8 cellular contexts compared by ENCODE assay signal in the genomic region with DNA sequence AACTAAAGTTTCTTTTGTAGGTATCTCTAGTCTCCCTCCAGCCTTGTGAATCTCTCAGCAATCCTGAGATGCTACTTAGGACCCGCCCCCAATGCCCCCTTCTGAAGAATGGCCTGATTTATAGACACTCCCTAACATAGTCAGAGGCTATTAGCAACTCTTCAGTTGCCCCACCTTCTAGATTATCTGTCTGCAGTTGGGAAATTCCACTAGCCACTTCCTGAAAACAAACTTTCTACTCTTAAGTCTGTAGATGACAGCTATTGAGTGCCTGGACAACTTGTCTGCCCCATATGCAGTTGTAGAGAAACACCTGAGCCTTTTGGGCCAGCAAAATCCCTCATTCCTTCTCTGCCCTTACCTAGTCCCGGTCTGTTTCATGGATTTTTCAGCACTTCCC.
A peak's percentile ranks its signal among the peaks of the same experiment; 100 is the strongest.
DNase-seq lines count a peak whose midpoint lies in the region; ATAC-seq, FAIRE-seq and TF ChIP-seq lines count a peak whose summit lies in the region.

No MANE protein-coding gene starts in this region.

- H3K9me3 Mint-ChIP-seq in central memory CD8-positive, alpha-beta T cell: no peaks in the 10 kb centered on the region

- H3K23ac ChIP-seq in IMR-90 (ENCODE audit: low read depth, low read length): no peak overlapping the region

- 83% methylated on average over 1 of the region's 2 CpGs; no CpG with 5 or more reads in 1 of the 2 experiments for WGBS in IMR-90 (ENCODE audit: extremely low coverage in 2 of 2, insufficient read length in 1 of 2), 2 experiments

- H4K91ac ChIP-seq in IMR-90 (ENCODE audit: insufficient read depth, low read depth, low read length): no peak overlapping the region

- H3K4me1 ChIP-seq in IMR-90 (ENCODE audit: control insufficient read depth, insufficient read depth, low read length): peaks cover 15% of the 10 kb centered on the region; the same call in 1 of the 2 replicates

- in situ Hi-C loops in IMR-90 (cut with MboI; ENCODE audit: low sequenced_read_pairs): no loop called here

- no peak overlapping the region for H3K27ac Mint-ChIP-seq in central memory CD8-positive, alpha-beta T cell (ENCODE audit: low read depth)

- no peak overlapping the region for H2AK9ac ChIP-seq in IMR-90 (replicated peaks; ENCODE audit: low read depth, low read length, poor library complexity)

- H3K14ac ChIP-seq in IMR-90 (replicated peaks; ENCODE audit: low read depth, low read length): 0 out of 2 replicates have a peak overlapping the region, but pooled peaks have one; percentile 39

- peak; percentile 40 for DNase-seq in GM06990 (ENCODE audit: extremely low read depth, insufficient read length)
- DNase-seq in IMR-90: peak; percentile 57
- DNase-seq in central memory CD8-positive, alpha-beta T cell (ENCODE audit: low spot score in 2 of 2): no peak
- no peak for DNase-seq in NCI-H2081 (lab: John Stamatoyannopoulos, UW)
- no peak for DNase-seq in stimulated activated CD4-positive, alpha-beta T cell treated with anti-CD3 and anti-CD28 coated beads, Interleukin-4, amount 100 ng/mL, for 4 hours
- no peak for DNase-seq in frontal cortex (ENCODE audit: low spot score in 2 of 2)
- DNase-seq in NCI-H2227 (lab: John Stamatoyannopoulos, UW; ENCODE audit: unreplicated experiment): no peak

- TF ChIP-seq CTCF in GM06990 (IDR thresholded peaks at IDR 0.05; ENCODE audit: insufficient read depth, low read length, poor library complexity, severe bottlenecking): no peak
- TF ChIP-seq CTCF in IMR-90 (conservative IDR thresholded peaks at IDR 0.05; ENCODE audit: low read depth, low read length): no peak

- peak; percentile 74 for ATAC-seq in GM21528 (IDR thresholded peaks at IDR 0.05; ENCODE audit: low FRiP score, unreplicated experiment)
- no peak for ATAC-seq in IMR-90 (ENCODE audit: low read depth)
- ATAC-seq in central memory CD8-positive, alpha-beta T cell (replicated peaks; ENCODE audit: extremely low read depth, poor library complexity, severe bottlenecking): peak; percentile 55

- TF ChIP-seq POLR2A in IMR-90 (IDR thresholded peaks at IDR 0.05; ENCODE audit: low read depth, low read length): no peak

- dilution Hi-C loops in IMR-90 (cut with HindIII; ENCODE audit: low sequenced_read_pairs, unreplicated experiment): no loop called here

- H3K36me3 ChIP-seq in GM06990 (ENCODE audit: control insufficient read depth, insufficient read depth, low read length) (no peaks in the 10 kb centered on the region), IMR-90 (ENCODE audit: control insufficient read depth, insufficient read depth, low read length) (no peaks in the 10 kb centered on the region)

- H3K27me3 Mint-ChIP-seq in central memory CD8-positive, alpha-beta T cell: no peaks in the 10 kb centered on the region

- no peak overlapping the region for H3K56ac ChIP-seq in IMR-90 (ENCODE audit: extremely low read depth, insufficient read depth, low read length)

- H3K27me3 ChIP-seq in GM06990 (replicated peaks; ENCODE audit: control insufficient read depth, insufficient read depth, low read length): no peaks in the 10 kb centered on the region
- no peaks in the 10 kb centered on the region for H3K27me3 ChIP-seq in IMR-90 (ENCODE audit: control insufficient read depth, insufficient read depth, low read length)

- no peak for TF ChIP-seq RAD21 in IMR-90 (IDR thresholded peaks at IDR 0.05; ENCODE audit: low read length)

- peaks cover 23% of the 10 kb centered on the region for H3K4me1 Mint-ChIP-seq in central memory CD8-positive, alpha-beta T cell

- peak overlapping the region; percentile 27; the same call in 1 of the 2 replicates for H3K18ac ChIP-seq in IMR-90 (ENCODE audit: low read depth, low read length)

- no peak overlapping the region for H3K4me2 ChIP-seq in IMR-90 (ENCODE audit: low read depth, low read length)

- peak overlapping the region; percentile 31 for H2BK5ac ChIP-seq in IMR-90 (ENCODE audit: low read depth, low read length, poor library complexity, severe bottlenecking)

- CTCF ChIA-PET in IMR-90 (lab: Yijun Ruan, JAX): interaction anchor here (1.1 kb wide), 1 partner anchor 10 kb away, joined by 3 read pairs; no protein-coding TSS in a partner anchor

- FAIRE-seq in frontal cortex (lab: Jason Lieb, UNC): no peak

- peak overlapping the region; percentile 57; the same call in 2 of the 3 replicates for H2BK15ac ChIP-seq in IMR-90 (ENCODE audit: low read depth, low read length)

- no peaks in the 10 kb centered on the region for H3K79me1 ChIP-seq in IMR-90 (ENCODE audit: low read depth in 1 of 2, low read length in 2 of 2)

- no peak overlapping the region for H2AFZ ChIP-seq in IMR-90 (replicated peaks; ENCODE audit: low read length, poor library complexity)

- no peaks in the 10 kb centered on the region for H4K20me1 ChIP-seq in IMR-90 (ENCODE audit: insufficient read depth, low read length)

- POLR2A ChIA-PET in IMR-90 (lab: Charles Lee; ENCODE audit: unreplicated experiment): no interaction called here

- no peaks in the 10 kb centered on the region; the same call in 1 of the 2 replicates for H3K9me3 ChIP-seq in IMR-90 (ENCODE audit: control insufficient read depth, insufficient read depth, low read length)

- intact Hi-C loops in IMR-90 (cut with micrococcal nuclease): no loop called here

- BruUV-seq in IMR-90 (replicated peaks; lab: Mats Ljungman, UMichigan): no TSS peak

- H2AK5ac ChIP-seq in IMR-90 (ENCODE audit: low read depth, low read length): 0 out of 2 replicates have a peak overlapping the region, but pooled peaks have one; percentile 42

- H3K4ac ChIP-seq in IMR-90 (ENCODE audit: low read depth, low read length): peak overlapping the region; percentile 34

- H3K9ac ChIP-seq in IMR-90 (ENCODE audit: low read depth, low read length): no peak overlapping the region

- peak overlapping the region; percentile 18; the same call in 1 of the 2 replicates for H2BK20ac ChIP-seq in IMR-90 (ENCODE audit: low read depth, low read length)

- peaks cover 2% of the 10 kb centered on the region for H3K36me3 Mint-ChIP-seq in central memory CD8-positive, alpha-beta T cell (ENCODE audit: insufficient read depth)

- no peak overlapping the region for H3K27ac ChIP-seq in IMR-90 (ENCODE audit: insufficient read depth, low read length)

- H4K8ac ChIP-seq in IMR-90 (ENCODE audit: low read depth in 2 of 2, low read length in 2 of 2): peak overlapping the region in 1 of 2 experiments; percentile 18; a peak in 1 of 4 replicates

- no peak overlapping the region; the same call in 1 of the 2 replicates for H4K5ac ChIP-seq in IMR-90 (ENCODE audit: low read depth, low read length)

- peak overlapping the region; percentile 59; the same call in 1 of the 2 replicates for H2BK120ac ChIP-seq in IMR-90 (ENCODE audit: low read depth, low read length)

- H3K4me3 ChIP-seq in GM06990 (replicated peaks; ENCODE audit: low read depth, low read length): no peak overlapping the region
- no peak overlapping the region for H3K4me3 ChIP-seq in IMR-90 (ENCODE audit: insufficient read depth, low read depth, low read length)

- peaks cover 13% of the 10 kb centered on the region for H3K9me1 ChIP-seq in IMR-90 (ENCODE audit: insufficient read depth, low read length)

- peak overlapping the region; percentile 1 for H3K4me3 Mint-ChIP-seq in central memory CD8-positive, alpha-beta T cell

TF ChIP-seq in IMR-90, 13 proteins besides CTCF, POLR2A, EP300 and RAD21:
- TF ChIP-seq CHD1 (IDR thresholded peaks at IDR 0.05; ENCODE audit: low read depth, low read length): no peak
- TF ChIP-seq CEBPB (IDR thresholded peaks at IDR 0.05; ENCODE audit: low read depth, low read length): peak; percentile 37; the same call in 1 of the 2 replicates

Comparison
In these comparisons a context has a peak if more than half of its experiments do, and no peak if none do; other contexts are left out.
1. DNase-seq: peak in GM06990 (single experiment) and IMR-90 (single experiment); none in central memory CD8-positive, alpha-beta T cell (0 of 2), NCI-H2081 (0 of 2), stimulated activated CD4-positive, alpha-beta T cell treated with anti-CD3 and anti-CD28 coated beads, Interleukin-4, amount 100 ng/mL, for 4 hours (0 of 2), frontal cortex (0 of 2) and NCI-H2227 (single experiment).